ENCODE assay signal across 8 cellular contexts in genomic region chr6:158817298-158818007, GRCh38. TPM values are rescaled to one million over a fixed set of nuclear protein-coding genes. Genes with fewer than 3 reads are reported as not detected.
DNase-seq lines count a peak whose midpoint lies in the region; ATAC-seq and TF ChIP-seq lines count a peak whose summit lies in the region.

No MANE protein-coding gene starts in this region.

- peaks cover 46% of the 10 kb centered on the region for H3K4me1 ChIP-seq in RWPE2 (ENCODE audit: insufficient read depth, poor library complexity, severe bottlenecking)
- peaks cover 17 to 59% (median 52%) of the 10 kb centered on the region in 4 donors for H3K4me1 ChIP-seq in stomach

- H3K9me3 ChIP-seq in RWPE2 (ENCODE audit: severe bottlenecking) (no peaks in the 10 kb centered on the region), stomach (no peaks in the 10 kb centered on the region)

- ATAC-seq in RWPE2 (ENCODE audit: low read depth) (peak; percentile 13; the same call in 1 of the 3 replicates), left colon (peak; percentile 43), HG03045 (IDR thresholded peaks at IDR 0.05; ENCODE audit: unreplicated experiment) (no peak), GM21360 (IDR thresholded peaks at IDR 0.05; ENCODE audit: unreplicated experiment) (no peak)

- H3K4me3 ChIP-seq in RWPE2 (ENCODE audit: severe bottlenecking) (peak overlapping the region; percentile 99), stomach (peak overlapping the region; percentile 71 to 92 (median 84))

- 7 to 16% (median 9%) methylated on average over 16 to 20 of the region's 20 CpGs for WGBS in stomach, 5 donors

- DNase-seq in stimulated activated CD4-positive, alpha-beta T cell treated with anti-CD3 and anti-CD28 coated beads, Interleukin-15, amount 100 ng/mL, for 24 hours = peak; percentile 35
- DNase-seq in stimulated activated CD4-positive, alpha-beta T cell treated with anti-CD3 and anti-CD28 coated beads, Interleukin-1b, Interleukin-23, amount 100 ng/mL, for 48 hours = no peak
- DNase-seq in RWPE2 (ENCODE audit: low spot score) = no peak
- DNase-seq in central memory CD4-positive, alpha-beta T cell = peak; percentile 41
- DNase-seq in left colon = peak; percentile 70 to 73
- DNase-seq in stomach = peak; percentile 83

- H3K36me3 ChIP-seq in RWPE2 (ENCODE audit: low read depth) = peaks cover 56% of the 10 kb centered on the region
- peaks cover 0 to 18% (median 5%) of the 10 kb centered on the region in 4 donors for H3K36me3 ChIP-seq in stomach

- TF ChIP-seq EP300 in stomach (IDR thresholded peaks at IDR 0.05) = no peak

- H3K27me3 ChIP-seq in RWPE2 (ENCODE audit: insufficient read depth, poor library complexity, severe bottlenecking) (no peaks in the 10 kb centered on the region), stomach (no peaks in the 10 kb centered on the region)

- H3K27ac ChIP-seq in RWPE2 (ENCODE audit: poor library complexity, severe bottlenecking) (peak overlapping the region; percentile 86), stomach (peak overlapping the region; percentile 95 to 99 (median 98))

- TF ChIP-seq POLR2A in stomach (IDR thresholded peaks at IDR 0.05) = peak in 1 of 4 donors; percentile 5

- intact Hi-C loops in left colon (cut with DNase I, micrococcal nuclease) = no loop called here
- intact Hi-C loops in stomach (cut with DNase I; ENCODE audit: low total_unique reads) = no loop called here

- TF ChIP-seq CTCF in RWPE2 (IDR thresholded peaks at IDR 0.05; ENCODE audit: poor library complexity, severe bottlenecking) = no peak
- TF ChIP-seq CTCF in stomach (IDR thresholded peaks at IDR 0.05) = no peak

RNA-seq across cellular contexts. Expression of gene EZR, which starts 1.7 kb away (rescaled TPM):
- total RNA-seq in left colon (100 to 1,000 TPM; 368 to 492 TPM), stomach (100 to 1,000 TPM in 3 of 5 donors, 10 to 100 TPM in 2; 69.5 to 317 (median 295) TPM)
- polyA plus RNA-seq in stomach = 100 to 1,000 TPM; 121 to 231 (median 205) TPM

Comparison
In these comparisons a context has a peak if more than half of its experiments do, and no peak if none do; other contexts are left out.
1. DNase-seq: peak in stimulated activated CD4-positive, alpha-beta T cell treated with anti-CD3 and anti-CD28 coated beads, Interleukin-15, amount 100 ng/mL, for 24 hours (single experiment), central memory CD4-positive, alpha-beta T cell (single experiment), left colon (2 of 2) and stomach (single experiment); none in stimulated activated CD4-positive, alpha-beta T cell treated with anti-CD3 and anti-CD28 coated beads, Interleukin-1b, Interleukin-23, amount 100 ng/mL, for 48 hours (single experiment) and RWPE2 (single experiment).
2. ATAC-seq: peak in RWPE2 (single experiment) and left colon (single experiment); none in HG03045 (single experiment) and GM21360 (single experiment).